Comparison of ENCODE assay signal across 7 cellular contexts in genomic region chr17:18217412-18218015, GRCh38. TPM values are rescaled to one million over a fixed set of nuclear protein-coding genes. Genes with fewer than 3 reads are reported as not detected.
DNase-seq lines count a peak whose midpoint lies in the region; ATAC-seq and TF ChIP-seq lines count a peak whose summit lies in the region.

No MANE protein-coding gene starts in this region.

- peak; percentile 28 for DNase-seq in NCI-H1092 (lab: John Stamatoyannopoulos, UW)
- peak; percentile 61 to 80 for DNase-seq in breast epithelium (ENCODE audit: low spot score in 2 of 2)
- DNase-seq in iris pigment epithelial cell (ENCODE audit: low read depth), result peak; percentile 48
- peak; percentile 57 to 60 for DNase-seq in stimulated activated CD4-positive, alpha-beta T cell treated with anti-CD3 and anti-CD28 coated beads, Interleukin-1b, Interleukin-23, amount 100 ng/mL, for 4 hours (ENCODE audit: low read depth in 2 of 2)

- H3K4me1 ChIP-seq in breast epithelium, result no peaks in the 10 kb centered on the region

- H3K27ac ChIP-seq in breast epithelium, result no peak overlapping the region

- no peak for TF ChIP-seq POLR2A in breast epithelium (IDR thresholded peaks at IDR 0.05)

- H3K27me3 ChIP-seq in breast epithelium, result no peaks in the 10 kb centered on the region

- no peaks in the 10 kb centered on the region for H3K36me3 ChIP-seq in breast epithelium

- no peak for ATAC-seq in HG03045 (IDR thresholded peaks at IDR 0.05; ENCODE audit: unreplicated experiment)

- peak; percentile 98 for TF ChIP-seq CTCF in GM12875 (IDR thresholded peaks at IDR 0.05; ENCODE audit: borderline replicate concordance, insufficient read depth, low read depth, low read length)
- TF ChIP-seq CTCF in WI38 (IDR thresholded peaks at IDR 0.05; ENCODE audit: low read depth, low read length), result peak; percentile 99
- TF ChIP-seq CTCF in breast epithelium (IDR thresholded peaks at IDR 0.05), result peak; percentile 71 to 82 (median 79)

- no peak overlapping the region for H3K4me3 ChIP-seq in GM12875 (ENCODE audit: low read depth, low read length)
- H3K4me3 ChIP-seq in WI38 (ENCODE audit: low read depth, low read length), result no peak overlapping the region
- H3K4me3 ChIP-seq in breast epithelium, result no peak overlapping the region

- intact Hi-C loops in breast epithelium (cut with DNase I; ENCODE audit: low total_unique reads), result no loop called here

- no peaks in the 10 kb centered on the region for H3K9me3 ChIP-seq in breast epithelium

RNA-seq across cellular contexts. Expression of gene LLGL1, which starts 7.9 kb away (rescaled TPM):
- 10 to 100 TPM; 16.0 to 21.6 (median 18.4) TPM for total RNA-seq in breast epithelium

RNA-seq across cellular contexts. Expression of gene ALKBH5, which starts 33.9 kb away (rescaled TPM):
- total RNA-seq in breast epithelium, result 10 to 100 TPM; 80.0 to 90.0 (median 82.3) TPM

RNA-seq across cellular contexts. Expression of gene FLII, which starts 41.0 kb away (rescaled TPM):
- 100 to 1,000 TPM; 235 to 298 (median 293) TPM for total RNA-seq in breast epithelium

RNA-seq across cellular contexts. Expression of gene MIEF2, which starts 42.9 kb away (rescaled TPM):
- total RNA-seq in breast epithelium, result 10 to 100 TPM in 2 of 3 donors, 1 to 10 TPM in 1; 9.8 to 29.6 (median 19.0) TPM
